In genomic region chr3:126685041-126685440, GRCh38 we compare ENCODE assay signal across 27 cellular contexts. TPM values are rescaled to one million over a fixed set of nuclear protein-coding genes. Genes with fewer than 3 reads are reported as not detected.
A peak's percentile ranks its signal among the peaks of the same experiment; 100 is the strongest.
DNase-seq lines count a peak whose midpoint lies in the region; ATAC-seq and TF ChIP-seq lines count a peak whose summit lies in the region.
"Had no signal": no experiment of that assay in that cellular context is flagged by ENCODE, and none has a peak within 500 bp of the region (broad histone marks: within the 10 kb centered on the region; RNA-seq: fewer than 3 reads in every experiment).

No MANE protein-coding gene starts in this region.

- H2AK5ac ChIP-seq in IMR-90 (ENCODE audit: low read depth, low read length): no peak overlapping the region

- in situ Hi-C loops in IMR-90 (cut with MboI; ENCODE audit: low sequenced_read_pairs): no loop called here

- TF ChIP-seq RAD21 in IMR-90 (IDR thresholded peaks at IDR 0.05; ENCODE audit: low read length): no peak

- H3K9me2 ChIP-seq in MM.1S (replicated peaks; ENCODE audit: insufficient read depth, low read length): no peaks in the 10 kb centered on the region

- H4K8ac ChIP-seq in IMR-90 (ENCODE audit: low read depth in 2 of 2, low read length in 2 of 2): no peak overlapping the region

- H3K18ac ChIP-seq in IMR-90 (ENCODE audit: low read depth, low read length): no peak overlapping the region

- CTCF ChIA-PET in AG04449 (lab: Yijun Ruan, JAX): interaction anchor here (0.7 to 1.5 kb wide), 4 partner anchors 25 to 859 kb away, joined by 3 to 4 read pairs (median 3); no protein-coding TSS in a partner anchor
- CTCF ChIA-PET in IMR-90 (lab: Yijun Ruan, JAX): interaction anchor here (0.6 kb wide), 1 partner anchor 995 kb away, joined by 3 read pairs; no protein-coding TSS in a partner anchor
- CTCF ChIA-PET in HEK293T (lab: Yijun Ruan, JAX): no interaction called here

- peaks cover 29% of the 10 kb centered on the region for H3K27me3 ChIP-seq in IMR-90 (ENCODE audit: control insufficient read depth, insufficient read depth, low read length)
- H3K27me3 ChIP-seq in osteoblast (ENCODE audit: insufficient read depth, low read length): peaks cover 41% of the 10 kb centered on the region
- no peaks in the 10 kb centered on the region for H3K27me3 ChIP-seq in testis
- H3K27me3 ChIP-seq in MM.1S (replicated peaks; ENCODE audit: insufficient read depth, low read length): no peaks in the 10 kb centered on the region
- H3K27me3 ChIP-seq: colonic mucosa, esophagus muscularis mucosa, thyroid gland had no signal

- no peaks in the 10 kb centered on the region for H3K79me2 ChIP-seq in osteoblast (ENCODE audit: insufficient read depth, low read length)
- no peaks in the 10 kb centered on the region for H3K79me2 ChIP-seq in MM.1S (ENCODE audit: low read length)

- no peaks in the 10 kb centered on the region for H3K4me1 ChIP-seq in IMR-90 (ENCODE audit: control insufficient read depth, insufficient read depth, low read length)
- peaks cover 24% of the 10 kb centered on the region for H3K4me1 ChIP-seq in osteoblast (ENCODE audit: insufficient read depth, low read length)
- H3K4me1 ChIP-seq in testis: peaks cover 27% of the 10 kb centered on the region
- no peaks in the 10 kb centered on the region for H3K4me1 ChIP-seq in MM.1S (ENCODE audit: low read length)
- H3K4me1 ChIP-seq: colonic mucosa, esophagus muscularis mucosa, psoas muscle, thyroid gland had no signal

- TF ChIP-seq CTCF in AG04449 (IDR thresholded peaks at IDR 0.05; ENCODE audit: insufficient read depth, low read length, missing control alignments): no peak
- no peak for TF ChIP-seq CTCF in IMR-90 (conservative IDR thresholded peaks at IDR 0.05; ENCODE audit: low read depth, low read length)
- TF ChIP-seq CTCF in coronary artery (IDR thresholded peaks at IDR 0.05): no peak
- TF ChIP-seq CTCF in osteoblast (IDR thresholded peaks at IDR 0.05; ENCODE audit: extremely low read depth, low read depth, low read length): no peak
- TF ChIP-seq CTCF in testis (IDR thresholded peaks at IDR 0.05): no peak
- TF ChIP-seq CTCF in MM.1S (IDR thresholded peaks at IDR 0.05; ENCODE audit: low read length): no peak

- H2BK5ac ChIP-seq in IMR-90 (ENCODE audit: low read depth, low read length, poor library complexity, severe bottlenecking): no peak overlapping the region

- H2BK20ac ChIP-seq in IMR-90 (ENCODE audit: low read depth, low read length): no peak overlapping the region

- dilution Hi-C loops in IMR-90 (cut with HindIII; ENCODE audit: low sequenced_read_pairs, unreplicated experiment): no loop called here

- no peaks in the 10 kb centered on the region for H3K9me1 ChIP-seq in IMR-90 (ENCODE audit: insufficient read depth, low read length)

- no peak overlapping the region for H3K14ac ChIP-seq in IMR-90 (replicated peaks; ENCODE audit: low read depth, low read length)

- H4K20me1 ChIP-seq in IMR-90 (ENCODE audit: insufficient read depth, low read length): no peaks in the 10 kb centered on the region
- no peaks in the 10 kb centered on the region for H4K20me1 ChIP-seq in osteoblast (ENCODE audit: insufficient read depth, low read length)
- no peaks in the 10 kb centered on the region for H4K20me1 ChIP-seq in MM.1S (ENCODE audit: insufficient read depth, low read length)

- no peak overlapping the region for H2BK15ac ChIP-seq in IMR-90 (ENCODE audit: low read depth, low read length)

- H3K36me3 ChIP-seq in IMR-90 (ENCODE audit: control insufficient read depth, insufficient read depth, low read length): no peaks in the 10 kb centered on the region
- no peaks in the 10 kb centered on the region for H3K36me3 ChIP-seq in osteoblast (ENCODE audit: insufficient read depth, low read length)
- no peaks in the 10 kb centered on the region for H3K36me3 ChIP-seq in testis (ENCODE audit: low read depth, missing control alignments)
- no peaks in the 10 kb centered on the region for H3K36me3 ChIP-seq in MM.1S (replicated peaks; ENCODE audit: insufficient read depth, low read length)
- H3K36me3 ChIP-seq: cardiac muscle cell, colonic mucosa, esophagus muscularis mucosa, thyroid gland had no signal

- no peaks in the 10 kb centered on the region for H3K79me1 ChIP-seq in IMR-90 (ENCODE audit: low read depth in 1 of 2, low read length in 2 of 2)

- H3K4ac ChIP-seq in IMR-90 (ENCODE audit: low read depth, low read length): no peak overlapping the region

- H3K4me2 ChIP-seq in IMR-90 (ENCODE audit: low read depth, low read length) (no peak overlapping the region), osteoblast (ENCODE audit: insufficient read depth, low read length) (peak overlapping the region; percentile 61), MM.1S (ENCODE audit: low read depth, low read length) (no peak overlapping the region)

- H4K91ac ChIP-seq in IMR-90 (ENCODE audit: insufficient read depth, low read depth, low read length): no peak overlapping the region

- TF ChIP-seq POLR2A in IMR-90 (IDR thresholded peaks at IDR 0.05; ENCODE audit: low read depth, low read length) (no peak), testis (IDR thresholded peaks at IDR 0.05) (no peak)

- H2BK120ac ChIP-seq in IMR-90 (ENCODE audit: low read depth, low read length): no peak overlapping the region

- no peak overlapping the region for H3K27ac ChIP-seq in IMR-90 (ENCODE audit: insufficient read depth, low read length)
- peak overlapping the region in 1 of 2 donors; percentile 73 for H3K27ac ChIP-seq in coronary artery
- H3K27ac ChIP-seq in osteoblast (ENCODE audit: low read depth, low read length): peak overlapping the region; percentile 20
- H3K27ac ChIP-seq in testis: peak overlapping the region in 1 of 2 donors; percentile 45
- no peak overlapping the region for H3K27ac ChIP-seq in MM.1S (ENCODE audit: low read length)
- H3K27ac ChIP-seq: cardiac muscle cell, colonic mucosa, esophagus muscularis mucosa, psoas muscle, thyroid gland had no signal

- peak; percentile 26 for DNase-seq in AG04449 (ENCODE audit: low read depth, low spot score)
- no peak for DNase-seq in IMR-90
- peak; percentile 35 for DNase-seq in coronary artery (ENCODE audit: low spot score)
- no peak for DNase-seq in osteoblast (ENCODE audit: insufficient read length, low spot score, missing footprints)
- DNase-seq in HEK293T (ENCODE audit: extremely low spot score): no peak
- no peak for DNase-seq in testis
- no peak for DNase-seq in MM.1S
- DNase-seq: activated CD4-positive, alpha-beta T cell treated with anti-CD3 and anti-CD28 coated beads, Interleukin-2, amount 50 U/mL, for 1 hour; activated naive CD4-positive, alpha-beta T cell; activated T-cell treated with anti-CD3 and anti-CD28 coated beads, Interleukin-2, amount 50 U/mL, for 72 hours; amniotic stem cell; colonic mucosa; HCEC 1CT; mesenchymal stem cell; NCI-H1105 treated with DMSO at 0.1 percent for 48 hours; NCI-H1930; NCI-H526; NK-92 treated with Interleukin-12 subunit alpha and Interleukin-12 subunit beta, amount 100 ng/mL, for 24 hours; PC-3; psoas muscle; T1000; thyroid gland had no signal

- H3K9ac ChIP-seq in IMR-90 (ENCODE audit: low read depth, low read length) (no peak overlapping the region), MM.1S (ENCODE audit: low read length) (no peak overlapping the region)

- peak; percentile 32; the same call in 1 of the 2 replicates for ATAC-seq in IMR-90 (ENCODE audit: low read depth)
- ATAC-seq in HG02870 (IDR thresholded peaks at IDR 0.05; ENCODE audit: unreplicated experiment): no peak
- ATAC-seq: activated T-cell treated with anti-CD3 and anti-CD28 coated beads, Interleukin-2, amount 50 U/mL, for 72 hours; left lobe of liver; PC-3; psoas muscle; Right ventricle myocardium inferior had no signal

- WGBS in IMR-90 (ENCODE audit: extremely low coverage in 2 of 2, insufficient read length in 1 of 2), 2 experiments: 0% methylated on average over 1 of the region's 3 CpGs; no CpG with 5 or more reads in 1 of the 2 experiments
- WGBS in testis, 2 donors: 36 to 85% methylated on average over 1 to 3 of the region's 3 CpGs

- H3F3A ChIP-seq in MM.1S (ENCODE audit: insufficient read depth, low read length): no peaks in the 10 kb centered on the region

- no peak overlapping the region for H2AK9ac ChIP-seq in IMR-90 (replicated peaks; ENCODE audit: low read depth, low read length, poor library complexity)

- H3K23ac ChIP-seq in IMR-90 (ENCODE audit: low read depth, low read length): no peak overlapping the region

- H3K56ac ChIP-seq in IMR-90 (ENCODE audit: extremely low read depth, insufficient read depth, low read length): no peak overlapping the region

- POLR2A ChIA-PET in AG04449 (lab: Yijun Ruan, JAX): no interaction called here
- POLR2A ChIA-PET in IMR-90 (lab: Charles Lee; ENCODE audit: unreplicated experiment): no interaction called here
- POLR2A ChIA-PET in HEK293T (lab: Yijun Ruan, JAX): no interaction called here

- intact Hi-C loops in IMR-90 (cut with micrococcal nuclease) (no loop called here), testis (cut with DNase I; ENCODE audit: low total_unique reads) (no loop called here)

- no peaks in the 10 kb centered on the region for H3K9me3 ChIP-seq in IMR-90 (ENCODE audit: control insufficient read depth, insufficient read depth, low read length)
- no peaks in the 10 kb centered on the region for H3K9me3 ChIP-seq in osteoblast (ENCODE audit: low read depth, low read length)
- H3K9me3 ChIP-seq in testis: no peaks in the 10 kb centered on the region
- no peaks in the 10 kb centered on the region for H3K9me3 ChIP-seq in MM.1S (replicated peaks; ENCODE audit: insufficient read depth, low read length)
- H3K9me3 ChIP-seq: colonic mucosa, esophagus muscularis mucosa, psoas muscle, thyroid gland had no signal

- BruUV-seq in IMR-90 (replicated peaks; lab: Mats Ljungman, UMichigan): no TSS peak

- H4K5ac ChIP-seq in IMR-90 (ENCODE audit: low read depth, low read length): no peak overlapping the region

- H3K4me3 ChIP-seq in AG04449 (ENCODE audit: low read depth, low read length) (no peak overlapping the region), IMR-90 (ENCODE audit: insufficient read depth, low read depth, low read length) (no peak overlapping the region), coronary artery (no peak overlapping the region), osteoblast (ENCODE audit: insufficient read depth, low read length) (peak overlapping the region; percentile 8), testis (no peak overlapping the region), MM.1S (ENCODE audit: low read length) (no peak overlapping the region)
- H3K4me3 ChIP-seq: cardiac muscle cell, colonic mucosa, esophagus muscularis mucosa, psoas muscle, thyroid gland had no signal

- H2AFZ ChIP-seq in IMR-90 (replicated peaks; ENCODE audit: low read length, poor library complexity) (no peak overlapping the region), osteoblast (ENCODE audit: low read length) (peak overlapping the region; percentile 12), MM.1S (ENCODE audit: low read length) (no peak overlapping the region)

RNA-seq across cellular contexts. Expression of gene CHCHD6, which starts 19.0 kb away (rescaled TPM):
- total RNA-seq in IMR-90 (2012; rRNA removed) (18.8 and 20.6 TPM in 2 replicates), osteoblast (10.9 and 13.0 TPM in 2 replicates), testis (10 to 100 TPM; 47.6 to 49.9 TPM)
- polyA plus RNA-seq in IMR-90 (2012; rRNA removed) (28.9 and 29.1 TPM in 2 replicates), testis (ENCODE audit: insufficient read depth, low read depth, low replicate concordance) (84.6 TPM)
- polyA plus RNA-seq in IMR-90 (2012; cell fraction: cytosol; rRNA removed): 30.9 and 33.9 TPM in 2 replicates
- 15.3 and 19.0 TPM in 2 replicates for polyA plus RNA-seq in IMR-90 (2012; cell fraction: nucleus; rRNA removed; ENCODE audit: low replicate concordance)

RNA-seq across cellular contexts. Expression of gene TXNRD3, which starts 30.1 kb away (rescaled TPM):
- total RNA-seq in IMR-90 (2012; rRNA removed) (8.1 and 8.4 TPM in 2 replicates), osteoblast (18.1 and 20.3 TPM in 2 replicates), testis (10 to 100 TPM; 25.7 to 34.3 TPM)
- polyA plus RNA-seq in IMR-90 (2012; rRNA removed) (3.9 and 4.2 TPM in 2 replicates), testis (ENCODE audit: insufficient read depth, low read depth, low replicate concordance) (67.9 TPM)
- 1.5 and 7.0 TPM in 2 replicates for polyA plus RNA-seq in IMR-90 (2012; cell fraction: cytosol; rRNA removed)
- polyA plus RNA-seq in IMR-90 (2012; cell fraction: nucleus; rRNA removed; ENCODE audit: low replicate concordance): 3.0 and 8.2 TPM in 2 replicates

Comparison
In these comparisons a context has a peak if more than half of its experiments do, and no peak if none do; other contexts are left out.
1. DNase-seq: peak in AG04449 (single experiment) and coronary artery (single experiment); none in IMR-90 (single experiment), osteoblast (single experiment), HEK293T (single experiment), testis (single experiment) and MM.1S (single experiment).